39 cellular contexts compared by ENCODE assay signal in genomic region chr3:7001370-7001769, GRCh38.
"Had no signal": no experiment of that assay in that cellular context is flagged by ENCODE, and none has a peak within 500 bp of the region (broad histone marks: within the 10 kb centered on the region; RNA-seq: fewer than 3 reads in every experiment).

No MANE protein-coding gene starts in this region.

- H3K27me3 ChIP-seq: adrenal gland, ascending aorta, body of pancreas, brain microvascular endothelial cell, breast epithelium, cardiac muscle cell had no signal

- H3K9me3 ChIP-seq: adrenal gland, ascending aorta, body of pancreas had no signal

- H3K27ac ChIP-seq: adrenal gland, ascending aorta, body of pancreas, brain microvascular endothelial cell, breast epithelium, cardiac muscle cell had no signal

- H3K36me3 Mint-ChIP-seq: activated naive CD4-positive, alpha-beta T cell treated with anti-CD3 and anti-CD28 coated beads, Interleukin-2, amount 10 ng/mL, durations not matched to agents 7 days and 5 days; activated naive CD4-positive, alpha-beta T cell treated with anti-CD3 and anti-CD28 coated beads, Interleukin-2, amount 50 U/mL, for 24 hours; activated naive CD8-positive, alpha-beta T cell; activated naive CD8-positive, alpha-beta T cell treated with anti-CD3 and anti-CD28 coated beads for 36 hours; activated naive CD8-positive, alpha-beta T cell treated with anti-CD3 and anti-CD28 coated beads, Interleukin-2, amount 10 ng/mL, durations not matched to agents 7 days and 5 days had no signal

- FAIRE-seq: bronchial epithelial cell had no signal

- H3K36me3 ChIP-seq: adrenal gland, ascending aorta, brain microvascular endothelial cell, breast epithelium, cardiac muscle cell had no signal

- H3K27me3 Mint-ChIP-seq: activated naive CD4-positive, alpha-beta T cell treated with anti-CD3 and anti-CD28 coated beads, Interleukin-2, amount 10 ng/mL, durations not matched to agents 7 days and 5 days; activated naive CD4-positive, alpha-beta T cell treated with anti-CD3 and anti-CD28 coated beads, Interleukin-2, amount 50 U/mL, for 24 hours; activated naive CD8-positive, alpha-beta T cell; activated naive CD8-positive, alpha-beta T cell treated with anti-CD3 and anti-CD28 coated beads for 36 hours; activated naive CD8-positive, alpha-beta T cell treated with anti-CD3 and anti-CD28 coated beads, Interleukin-2, amount 10 ng/mL, durations not matched to agents 7 days and 5 days; activated naive CD8-positive, alpha-beta T cell treated with anti-CD3 and anti-CD28 coated beads, Interleukin-2, amount 50 U/mL, for 24 hours; activated T-cell treated with anti-CD3 and anti-CD28 coated beads, Interleukin-2, amount 50 U/mL, for 24 hours; activated T-helper 17 cell treated with anti-CD3 and anti-CD28 coated beads, Interleukin-2, amount 50 U/mL, for 72 hours; central memory CD8-positive, alpha-beta T cell had no signal

- H3K4me3 Mint-ChIP-seq: activated naive CD4-positive, alpha-beta T cell treated with anti-CD3 and anti-CD28 coated beads for 36 hours; activated naive CD4-positive, alpha-beta T cell treated with anti-CD3 and anti-CD28 coated beads, Interleukin-2, amount 10 ng/mL, durations not matched to agents 7 days and 5 days; activated naive CD4-positive, alpha-beta T cell treated with anti-CD3 and anti-CD28 coated beads, Interleukin-2, amount 50 U/mL, for 24 hours; activated naive CD8-positive, alpha-beta T cell; activated naive CD8-positive, alpha-beta T cell treated with anti-CD3 and anti-CD28 coated beads for 36 hours; activated naive CD8-positive, alpha-beta T cell treated with anti-CD3 and anti-CD28 coated beads, Interleukin-2, amount 10 ng/mL, durations not matched to agents 7 days and 5 days; activated naive CD8-positive, alpha-beta T cell treated with anti-CD3 and anti-CD28 coated beads, Interleukin-2, amount 50 U/mL, for 24 hours; activated T-cell treated with anti-CD3 and anti-CD28 coated beads, Interleukin-2, amount 50 U/mL, for 24 hours; activated T-cell treated with anti-CD3 and anti-CD28 coated beads, Interleukin-2, amount 50 U/mL, for 4 hours; activated T-cell treated with anti-CD3 and anti-CD28 coated beads, Interleukin-2, amount 50 U/mL, for 72 hours; activated T-helper 1 cell treated with anti-CD3 and anti-CD28 coated beads, Interleukin-12 subunit alpha, Interleukin-12 subunit beta, Interleukin-2, Interleukin-4 antibody, amounts not matched to agents 30 ng/mL and 10 ng/mL and 1 ng/mL, durations not matched to agents 14 hours and 24 hours and 36 hours; activated T-helper 17 cell treated with anti-CD3 and anti-CD28 coated beads, Interleukin-2, amount 50 U/mL, for 72 hours; brain; central memory CD8-positive, alpha-beta T cell had no signal

- H3K27ac Mint-ChIP-seq: activated naive CD4-positive, alpha-beta T cell treated with anti-CD3 and anti-CD28 coated beads for 36 hours; activated naive CD4-positive, alpha-beta T cell treated with anti-CD3 and anti-CD28 coated beads, Interleukin-2, amount 10 ng/mL, durations not matched to agents 7 days and 5 days; activated naive CD4-positive, alpha-beta T cell treated with anti-CD3 and anti-CD28 coated beads, Interleukin-2, amount 50 U/mL, for 24 hours; activated naive CD4-positive, alpha-beta T cell treated with anti-CD3 and anti-CD28 coated beads, Interleukin-2, amount 50 U/mL, for 72 hours; activated naive CD8-positive, alpha-beta T cell; activated naive CD8-positive, alpha-beta T cell treated with anti-CD3 and anti-CD28 coated beads for 36 hours; activated naive CD8-positive, alpha-beta T cell treated with anti-CD3 and anti-CD28 coated beads, Interleukin-2, amount 10 ng/mL, durations not matched to agents 7 days and 5 days; activated naive CD8-positive, alpha-beta T cell treated with anti-CD3 and anti-CD28 coated beads, Interleukin-2, amount 50 U/mL, for 24 hours; activated T-cell treated with anti-CD3 and anti-CD28 coated beads, Interleukin-2, amount 50 U/mL, for 24 hours; activated T-cell treated with anti-CD3 and anti-CD28 coated beads, Interleukin-2, amount 50 U/mL, for 72 hours; activated T-helper 1 cell treated with anti-CD3 and anti-CD28 coated beads, Interleukin-12 subunit alpha, Interleukin-12 subunit beta, Interleukin-2, Interleukin-4 antibody, amounts not matched to agents 30 ng/mL and 10 ng/mL and 1 ng/mL, durations not matched to agents 14 hours and 24 hours and 36 hours; activated T-helper 17 cell treated with anti-CD3 and anti-CD28 coated beads, Interleukin-2, amount 50 U/mL, for 72 hours; activated T-helper 2 cell treated with anti-CD3 and anti-CD28 coated beads, Interferon-gamma antibody, Interleukin-2, Interleukin-4, amounts not matched to agents 10 μg/mL and 5 μg/mL and 100 μg/mL, durations not matched to agents 14 hours and 24 hours and 36 hours; brain had no signal

- DNase-seq: activated effector memory CD4-positive, alpha-beta T cell treated with anti-CD3 and anti-CD28 coated beads, Interleukin-2, amount 50 U/mL, for 16 hours; activated effector memory CD4-positive, alpha-beta T cell treated with Interleukin-2 at 50 U/mL for 16 hours; activated gamma-delta T cell; activated gamma-delta T cell treated with Interleukin-2 at 50 U/mL for 16 hours; activated naive CD4-positive, alpha-beta T cell; activated naive CD4-positive, alpha-beta T cell treated with anti-CD3 and anti-CD28 coated beads for 36 hours; activated naive CD4-positive, alpha-beta T cell treated with anti-CD3 and anti-CD28 coated beads, Interleukin-2, amount 10 ng/mL, durations not matched to agents 7 days and 5 days; activated naive CD4-positive, alpha-beta T cell treated with anti-CD3 and anti-CD28 coated beads, Interleukin-2, amount 50 U/mL, for 16 hours; activated naive CD4-positive, alpha-beta T cell treated with Interleukin-2 at 50 U/mL for 16 hours; activated naive CD8-positive, alpha-beta T cell treated with anti-CD3 and anti-CD28 coated beads for 36 hours; activated naive CD8-positive, alpha-beta T cell treated with anti-CD3 and anti-CD28 coated beads, Interleukin-2, amount 10 ng/mL, durations not matched to agents 7 days and 5 days; activated naive CD8-positive, alpha-beta T cell treated with anti-CD3 and anti-CD28 coated beads, Interleukin-2, amount 50 U/mL, for 24 hours; activated T-cell treated with anti-CD3 and anti-CD28 coated beads, Interleukin-2, amount 50 U/mL, for 1 hour; activated T-cell treated with anti-CD3 and anti-CD28 coated beads, Interleukin-2, amount 50 U/mL, for 24 hours; activated T-cell treated with anti-CD3 and anti-CD28 coated beads, Interleukin-2, amount 50 U/mL, for 4 hours; activated T-cell treated with anti-CD3 and anti-CD28 coated beads, Interleukin-2, amount 50 U/mL, for 48 hours; activated T-cell treated with anti-CD3 and anti-CD28 coated beads, Interleukin-2, amount 50 U/mL, for 72 hours; adrenal gland; amniotic stem cell; amygdala; anterior cingulate cortex; aorta; body of pancreas; brain microvascular endothelial cell; caudate nucleus; central memory CD4-positive, alpha-beta T cell; cerebellar nuclear complex had no signal

- H3K4me1 Mint-ChIP-seq: activated naive CD4-positive, alpha-beta T cell treated with anti-CD3 and anti-CD28 coated beads, Interleukin-2, amount 10 ng/mL, durations not matched to agents 7 days and 5 days; activated naive CD4-positive, alpha-beta T cell treated with anti-CD3 and anti-CD28 coated beads, Interleukin-2, amount 50 U/mL, for 24 hours; activated naive CD8-positive, alpha-beta T cell treated with anti-CD3 and anti-CD28 coated beads for 36 hours; activated naive CD8-positive, alpha-beta T cell treated with anti-CD3 and anti-CD28 coated beads, Interleukin-2, amount 10 ng/mL, durations not matched to agents 7 days and 5 days; activated naive CD8-positive, alpha-beta T cell treated with anti-CD3 and anti-CD28 coated beads, Interleukin-2, amount 50 U/mL, for 24 hours; activated T-helper 17 cell treated with anti-CD3 and anti-CD28 coated beads, Interleukin-2, amount 50 U/mL, for 72 hours; brain; central memory CD8-positive, alpha-beta T cell had no signal

- H3K4me3 ChIP-seq: adrenal gland, ascending aorta, body of pancreas, breast epithelium, cardiac muscle cell had no signal

- H3K4me1 ChIP-seq: adrenal gland, ascending aorta, body of pancreas, breast epithelium had no signal

- ATAC-seq: activated naive CD4-positive, alpha-beta T cell treated with anti-CD3 and anti-CD28 coated beads, Interleukin-2, amount 50 U/mL, for 72 hours; activated naive CD8-positive, alpha-beta T cell treated with anti-CD3 and anti-CD28 coated beads, Interleukin-2, amount 50 U/mL, for 24 hours; activated T-cell treated with anti-CD3 and anti-CD28 coated beads, Interleukin-2, amount 50 U/mL, for 4 hours; activated T-cell treated with anti-CD3 and anti-CD28 coated beads, Interleukin-2, amount 50 U/mL, for 72 hours; activated T-helper 17 cell treated with anti-CD3 and anti-CD28 coated beads, Interleukin-2, amount 50 U/mL, for 72 hours; body of pancreas had no signal
